21 cellular contexts compared by ENCODE assay signal in genomic region chr13:112456138-112457056, GRCh38.
"Had no signal": no experiment of that assay in that cellular context is flagged by ENCODE, and none has a peak within 500 bp of the region (broad histone marks: within the 10 kb centered on the region; RNA-seq: fewer than 3 reads in every experiment).

No MANE protein-coding gene starts in this region.

- DNase-seq: activated CD4-positive, alpha-beta T cell treated with anti-CD3 and anti-CD28 coated beads, Interleukin-2, amount 50 U/mL, for 1 hour; activated gamma-delta T cell treated with Interleukin-2 at 50 U/mL for 16 hours; activated T-cell treated with anti-CD3 and anti-CD28 coated beads for 4 hours; brain microvascular endothelial cell; central memory CD4-positive, alpha-beta T cell; dermis blood vessel endothelial cell; effector memory CD4-positive, alpha-beta T cell; hypothalamus; mucosa of descending colon; occipital lobe; spleen; stimulated activated CD4-positive, alpha-beta T cell treated with anti-CD3 and anti-CD28 coated beads, Interleukin-4, amount 100 ng/mL, for 1 hour; stimulated activated naive CD4-positive, alpha-beta T cell treated with Interleukin-2 at 50 U/mL for 16 hours; WERI-Rb-1 had no signal

- H3K27ac Mint-ChIP-seq: activated naive CD4-positive, alpha-beta T cell treated with anti-CD3 and anti-CD28 coated beads, Interleukin-2, amount 50 U/mL, for 24 hours; memory B cell; T-cell had no signal

- H3K36me3 Mint-ChIP-seq: activated naive CD4-positive, alpha-beta T cell treated with anti-CD3 and anti-CD28 coated beads, Interleukin-2, amount 50 U/mL, for 24 hours; T-cell had no signal

- H3K27me3 ChIP-seq: adrenal gland, ascending aorta, brain microvascular endothelial cell, upper lobe of left lung had no signal

- H3K27ac ChIP-seq: adrenal gland, ascending aorta, brain microvascular endothelial cell, spleen, upper lobe of left lung, WERI-Rb-1 had no signal

- H3K4me3 Mint-ChIP-seq: activated naive CD4-positive, alpha-beta T cell treated with anti-CD3 and anti-CD28 coated beads, Interleukin-2, amount 50 U/mL, for 24 hours; memory B cell; neural crest cell; T-cell had no signal

- H3K36me3 ChIP-seq: adrenal gland, ascending aorta, brain microvascular endothelial cell, spleen, upper lobe of left lung, WERI-Rb-1 had no signal

- H3K4me1 ChIP-seq: adrenal gland, ascending aorta, spleen, upper lobe of left lung had no signal

- H3K9me3 ChIP-seq: adrenal gland, mucosa of descending colon had no signal

- H3K4me3 ChIP-seq: adrenal gland, ascending aorta, mucosa of descending colon, spleen, upper lobe of left lung had no signal

- H3K9me3 Mint-ChIP-seq: activated naive CD4-positive, alpha-beta T cell treated with anti-CD3 and anti-CD28 coated beads, Interleukin-2, amount 50 U/mL, for 24 hours had no signal

- ATAC-seq: mucosa of descending colon, T-cell had no signal

- H3K4me1 Mint-ChIP-seq: activated naive CD4-positive, alpha-beta T cell treated with anti-CD3 and anti-CD28 coated beads, Interleukin-2, amount 50 U/mL, for 24 hours; memory B cell; neural crest cell had no signal

- H3K27me3 Mint-ChIP-seq: activated naive CD4-positive, alpha-beta T cell treated with anti-CD3 and anti-CD28 coated beads, Interleukin-2, amount 50 U/mL, for 24 hours had no signal
